13 cellular contexts compared by ENCODE assay signal in genomic region chr18:8978394-8978793, GRCh38.
A peak's percentile ranks its signal among the peaks of the same experiment; 100 is the strongest.
DNase-seq lines count a peak whose midpoint lies in the region; ATAC-seq and TF ChIP-seq lines count a peak whose summit lies in the region.
"Had no signal": no experiment of that assay in that cellular context is flagged by ENCODE, and none has a peak within 500 bp of the region (broad histone marks: within the 10 kb centered on the region; RNA-seq: fewer than 3 reads in every experiment).

No MANE protein-coding gene starts in this region.

- DNase-seq in HCT116 (ENCODE audit: low read depth, low spot score), result no peak
- peak; percentile 84 for DNase-seq in dermis blood vessel endothelial cell
- peak; percentile 39 for DNase-seq in retinal pigment epithelial cell (ENCODE audit: low read depth)
- no peak for DNase-seq in mucosa of gallbladder (ENCODE audit: low spot score)
- no peak for DNase-seq in T-helper 9 cell
- DNase-seq: CD4-positive, alpha-beta memory T cell; NCI-H1694; NCI-H2107; NCI-H774; SIG-M5 had no signal

- H3K27me3 ChIP-seq in BLaER1 (no peaks in the 10 kb centered on the region), HCT116 (ENCODE audit: insufficient read depth, low read length) (no peaks in the 10 kb centered on the region)

- intact Hi-C loops in HCT116 (cut with micrococcal nuclease), result no loop called here

- H2AFZ ChIP-seq in HCT116 (ENCODE audit: low read depth, low read length, poor library complexity, severe bottlenecking), result peak overlapping the region; percentile 18

- TF ChIP-seq POLR2A in HCT116 (IDR thresholded peaks at IDR 0.05; ENCODE audit: borderline replicate concordance, extremely low read depth, insufficient read depth, insufficient read length), result no peak

- H3K27ac ChIP-seq in BLaER1 (peak overlapping the region; percentile 49), HCT116 (ENCODE audit: low read depth, low read length) (no peak overlapping the region)

- no peak overlapping the region for H3K9ac ChIP-seq in BLaER1
- H3K9ac ChIP-seq in HCT116 (ENCODE audit: low read length), result no peak overlapping the region

- H3K9me3 ChIP-seq in BLaER1 (peaks cover 13% of the 10 kb centered on the region), HCT116 (ENCODE audit: control insufficient read depth in 1 of 2, insufficient read depth in 1 of 2, low read depth in 1 of 2, low read length in 2 of 2) (no peaks in the 10 kb centered on the region; a peak in 1 of 4 replicates)
- H3K9me3 ChIP-seq: HAP-1 had no signal

- ATAC-seq in HCT116 (no peak), GM21825 (IDR thresholded peaks at IDR 0.05; ENCODE audit: unreplicated experiment) (no peak)

- no peaks in the 10 kb centered on the region for H3K36me3 ChIP-seq in BLaER1
- no peaks in the 10 kb centered on the region for H3K36me3 ChIP-seq in HCT116 (ENCODE audit: control insufficient read depth in 1 of 2, insufficient read depth in 2 of 2, low read length in 2 of 2)
- H3K36me3 ChIP-seq: HAP-1 had no signal

- no peaks in the 10 kb centered on the region for H3K9me2 ChIP-seq in HCT116 (ENCODE audit: insufficient read depth)

- H3K79me2 ChIP-seq in HCT116 (ENCODE audit: insufficient read depth, low read length), result no peaks in the 10 kb centered on the region

- H4K20me1 ChIP-seq in BLaER1 (no peaks in the 10 kb centered on the region), HCT116 (ENCODE audit: insufficient read depth) (no peaks in the 10 kb centered on the region)

- H3K4me3 ChIP-seq in BLaER1 (no peak overlapping the region), HCT116 (replicated peaks in 1 of 2; ENCODE audit: low read depth in 1 of 2, low read length in 2 of 2) (no peak overlapping the region), retinal pigment epithelial cell (ENCODE audit: low read length) (no peak overlapping the region)
- H3K4me3 ChIP-seq: HAP-1 had no signal

- peak overlapping the region; percentile 72 for H3K4me2 ChIP-seq in BLaER1
- H3K4me2 ChIP-seq in HCT116 (ENCODE audit: low read length), result no peak overlapping the region

- RAD21 ChIA-PET in HCT116 (lab: Charles Lee; ENCODE audit: low non-redundant PET in 1 of 2, low total read pairs in 2 of 2, uncharacterized antibody in 2 of 2, unreplicated experiment in 2 of 2), result interaction anchor here in 1 of 2 experiments (0.6 kb wide), 1 partner anchor 324 kb away, joined by 3 read pairs; no protein-coding TSS in a partner anchor

- POLR2A ChIA-PET in HCT116 (lab: Charles Lee), result no interaction called here

- TF ChIP-seq CTCF in HCT116 (IDR thresholded peaks at IDR 0.05 in 2 of 3, conservative IDR thresholded peaks at IDR 0.05 in 1 of 3; ENCODE audit: borderline replicate concordance in 1 of 3, insufficient read depth in 1 of 3, low read depth in 2 of 3, low read length in 2 of 3), result no peak
- TF ChIP-seq CTCF in retinal pigment epithelial cell (conservative IDR thresholded peaks at IDR 0.05; ENCODE audit: low read depth, low read length), result no peak

- BruUV-seq in HCT116 (replicated peaks; lab: Mats Ljungman, UMichigan), result no TSS peak

- CTCF ChIA-PET in HCT116 (lab: Charles Lee), result interaction anchor here (1.6 kb wide), 1 partner anchor 178 kb away, joined by 5 read pairs; no protein-coding TSS in a partner anchor

- no peak for TF ChIP-seq RAD21 in HCT116 (IDR thresholded peaks at IDR 0.05; ENCODE audit: low read depth)

- H3K4me1 ChIP-seq in BLaER1, result peaks cover 80% of the 10 kb centered on the region
- H3K4me1 ChIP-seq in HCT116 (ENCODE audit: control insufficient read depth in 1 of 2, insufficient read depth in 2 of 2, low read length in 2 of 2), result peaks cover 0 to 7% of the 10 kb centered on the region in 2 experiments; a peak in 1 of 4 replicates

TF ChIP-seq in HCT116, 20 proteins besides CTCF, POLR2A, EP300 and RAD21:
- no peak for TF ChIP-seq JUND (IDR thresholded peaks at IDR 0.05)
- no peak for TF ChIP-seq MAX (IDR thresholded peaks at IDR 0.05)
TF ChIP-seq in HCT116: peak in this region for 0.

Comparison
In these comparisons a context has a peak if more than half of its experiments do, and no peak if none do; other contexts are left out.
1. DNase-seq: peak in dermis blood vessel endothelial cell (single experiment) and retinal pigment epithelial cell (single experiment); none in HCT116 (single experiment), mucosa of gallbladder (single experiment) and T-helper 9 cell (single experiment).